In the genomic region with DNA sequence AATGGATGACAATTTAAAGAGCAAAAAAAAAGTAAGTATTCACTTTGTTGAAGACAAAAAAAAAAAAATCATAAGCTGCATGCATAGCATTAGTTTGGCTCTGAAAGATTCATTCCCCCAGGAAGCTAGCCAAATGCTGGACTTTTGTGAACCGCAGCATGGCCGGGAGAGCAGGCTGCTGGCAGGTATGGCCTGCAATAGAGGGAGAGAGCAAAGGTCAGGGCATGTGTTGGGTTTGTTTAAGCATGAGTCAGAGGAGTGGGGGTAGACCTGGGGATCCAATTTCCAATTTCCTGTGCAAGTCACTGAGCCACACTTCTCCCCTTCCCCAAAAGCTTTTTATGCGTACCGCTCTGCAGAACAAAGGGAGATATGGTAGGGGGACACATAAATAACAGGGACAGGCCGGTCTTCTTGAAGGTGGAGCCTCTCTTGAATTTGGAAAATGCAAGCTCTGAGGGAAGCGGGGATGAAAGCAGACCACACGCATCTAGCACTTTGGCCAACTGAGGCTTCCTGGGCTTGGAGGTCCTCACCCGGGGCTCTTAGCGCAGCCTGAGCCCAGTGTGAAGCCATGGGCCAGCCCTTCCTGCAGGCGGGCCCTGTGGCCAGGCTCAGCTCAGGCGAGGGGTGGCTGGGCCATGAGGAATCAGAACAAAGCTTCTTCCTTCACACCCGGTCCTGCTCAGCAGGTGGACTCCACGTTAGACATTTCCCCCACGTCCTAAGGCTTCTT, we compare ENCODE assay signal across 8 cellular contexts.
DNase-seq lines count a peak whose midpoint lies in the region; ATAC-seq and TF ChIP-seq lines count a peak whose summit lies in the region.

No MANE protein-coding gene starts in this region.

- H3K4me3 Mint-ChIP-seq in activated CD4-positive, alpha-beta memory T cell treated with anti-CD3 and anti-CD28 coated beads for 36 hours = no peak overlapping the region
- no peak overlapping the region for H3K4me3 Mint-ChIP-seq in activated CD4-positive, alpha-beta memory T cell treated with anti-CD3 and anti-CD28 coated beads, Interleukin-2, amount 10 ng/mL, durations not matched to agents 7 days and 5 days
- H3K4me3 Mint-ChIP-seq in progenitor cell of endocrine pancreas (ENCODE audit: low read depth) = peak overlapping the region; percentile 42

- no TSS peak for BruUV-seq in Panc1 (replicated peaks; lab: Mats Ljungman, UMichigan)

- peak overlapping the region; percentile 100 for H3K27ac ChIP-seq in Panc1 (ENCODE audit: low read length)

- no peak overlapping the region for H3K4me3 ChIP-seq in Panc1 (ENCODE audit: low read depth in 2 of 2, low read length in 2 of 2)
- no peak overlapping the region for H3K4me3 ChIP-seq in epithelial cell of esophagus (ENCODE audit: low read length)

- POLR2A ChIA-PET in activated CD4-positive, alpha-beta memory T cell treated with anti-CD3 and anti-CD28 coated beads for 36 hours (lab: Charles Lee) = no interaction called here
- POLR2A ChIA-PET in activated CD4-positive, alpha-beta memory T cell treated with anti-CD3 and anti-CD28 coated beads, Interleukin-2, amount 10 ng/mL, durations not matched to agents 7 days and 5 days (lab: Charles Lee) = interaction anchor here (0.8 to 3.5 kb wide), 3 partner anchors 22 to 31 kb away, joined by 3 to 15 read pairs (median 6); no protein-coding TSS in a partner anchor
- POLR2A ChIA-PET in Panc1 (lab: Charles Lee) = interaction anchor here (0.6 to 1.4 kb wide), 9 partner anchors 18 to 357 kb away, joined by 3 to 8 read pairs (median 4); partner anchors contain the start of gene IRF2BP2

- CTCF ChIA-PET in activated CD4-positive, alpha-beta memory T cell treated with anti-CD3 and anti-CD28 coated beads for 36 hours (lab: Charles Lee) = no interaction called here
- CTCF ChIA-PET in activated CD4-positive, alpha-beta memory T cell treated with anti-CD3 and anti-CD28 coated beads, Interleukin-2, amount 10 ng/mL, durations not matched to agents 7 days and 5 days (lab: Charles Lee) = no interaction called here
- CTCF ChIA-PET in Panc1 (lab: Charles Lee) = interaction anchor here (0.8 kb wide), 1 partner anchor 233 kb away, joined by 3 read pairs; no protein-coding TSS in a partner anchor

- H3K4me1 Mint-ChIP-seq in activated CD4-positive, alpha-beta memory T cell treated with anti-CD3 and anti-CD28 coated beads for 36 hours (ENCODE audit: low read depth) = peaks cover 74% of the 10 kb centered on the region
- H3K4me1 Mint-ChIP-seq in activated CD4-positive, alpha-beta memory T cell treated with anti-CD3 and anti-CD28 coated beads, Interleukin-2, amount 10 ng/mL, durations not matched to agents 7 days and 5 days = peaks cover 67% of the 10 kb centered on the region
- H3K4me1 Mint-ChIP-seq in progenitor cell of endocrine pancreas (ENCODE audit: low read depth) = peaks cover 76% of the 10 kb centered on the region

- no peaks in the 10 kb centered on the region for H3K27me3 ChIP-seq in Panc1 (ENCODE audit: control insufficient read depth, insufficient read depth, low read length)

- peaks cover 85% of the 10 kb centered on the region for H3K4me1 ChIP-seq in Panc1 (ENCODE audit: control insufficient read depth, insufficient read depth, low read length)

- intact Hi-C loops in activated CD4-positive, alpha-beta memory T cell treated with anti-CD3 and anti-CD28 coated beads for 36 hours (cut with micrococcal nuclease) = no loop called here
- intact Hi-C loops in Panc1 (cut with micrococcal nuclease; ENCODE audit: unreplicated experiment) (loop anchor here (2.0 to 5.0 kb wide), 2 partner anchors 235 to 341 kb away; no protein-coding TSS in a partner anchor), posterior vena cava (cut with DNase I) (no loop called here)

- no peaks in the 10 kb centered on the region for H3K36me3 ChIP-seq in Panc1 (ENCODE audit: control insufficient read depth, insufficient read depth, low read length)

- no peaks in the 10 kb centered on the region for H3K9me3 ChIP-seq in Panc1 (ENCODE audit: control insufficient read depth, insufficient read depth, low read depth, low read length)

- no peaks in the 10 kb centered on the region for H3K27me3 Mint-ChIP-seq in activated CD4-positive, alpha-beta memory T cell treated with anti-CD3 and anti-CD28 coated beads for 36 hours
- H3K27me3 Mint-ChIP-seq in activated CD4-positive, alpha-beta memory T cell treated with anti-CD3 and anti-CD28 coated beads, Interleukin-2, amount 10 ng/mL, durations not matched to agents 7 days and 5 days = no peaks in the 10 kb centered on the region
- H3K27me3 Mint-ChIP-seq in progenitor cell of endocrine pancreas = no peaks in the 10 kb centered on the region

- ATAC-seq in Panc1 = peak; percentile 85

- peak; percentile 20 for DNase-seq in activated CD4-positive, alpha-beta memory T cell treated with anti-CD3 and anti-CD28 coated beads for 36 hours
- no peak for DNase-seq in activated CD4-positive, alpha-beta memory T cell treated with anti-CD3 and anti-CD28 coated beads, Interleukin-2, amount 10 ng/mL, durations not matched to agents 7 days and 5 days
- DNase-seq in Panc1 (ENCODE audit: low read depth, low spot score) = no peak
- DNase-seq in epithelial cell of esophagus (ENCODE audit: low read depth) = peak; percentile 48
- peak; percentile 39 for DNase-seq in progenitor cell of endocrine pancreas (ENCODE audit: low spot score, unreplicated experiment)
- no peak for DNase-seq in posterior vena cava (ENCODE audit: low spot score)
- no peak for DNase-seq in dedifferentiated amniotic fluid mesenchymal stem cell (ENCODE audit: extremely low spot score)
- DNase-seq in NAMALWA (ENCODE audit: low spot score) = no peak

- no peaks in the 10 kb centered on the region for H3K9me3 Mint-ChIP-seq in activated CD4-positive, alpha-beta memory T cell treated with anti-CD3 and anti-CD28 coated beads for 36 hours
- no peaks in the 10 kb centered on the region for H3K9me3 Mint-ChIP-seq in activated CD4-positive, alpha-beta memory T cell treated with anti-CD3 and anti-CD28 coated beads, Interleukin-2, amount 10 ng/mL, durations not matched to agents 7 days and 5 days
- no peaks in the 10 kb centered on the region for H3K9me3 Mint-ChIP-seq in progenitor cell of endocrine pancreas (ENCODE audit: low read depth)

- TF ChIP-seq CTCF in Panc1 (IDR thresholded peaks at IDR 0.05) (no peak), epithelial cell of esophagus (IDR thresholded peaks at IDR 0.05; ENCODE audit: insufficient read depth, low read depth, low read length, missing control alignments) (no peak), progenitor cell of endocrine pancreas (IDR thresholded peaks at IDR 0.05; ENCODE audit: unreplicated experiment) (no peak)

- peak overlapping the region; percentile 7 for H3K27ac Mint-ChIP-seq in activated CD4-positive, alpha-beta memory T cell treated with anti-CD3 and anti-CD28 coated beads for 36 hours
- no peak overlapping the region for H3K27ac Mint-ChIP-seq in activated CD4-positive, alpha-beta memory T cell treated with anti-CD3 and anti-CD28 coated beads, Interleukin-2, amount 10 ng/mL, durations not matched to agents 7 days and 5 days
- H3K27ac Mint-ChIP-seq in progenitor cell of endocrine pancreas = peak overlapping the region; percentile 98

- in situ Hi-C loops in Panc1 (cut with HindIII; ENCODE audit: low pct_unique_long_range_greater_than_20kb, low sequenced_read_pairs) = loop anchor here (10.0 to 25.0 kb wide), 2 partner anchors 117 to 345 kb away; partner anchors contain the start of gene IRF2BP2

- peaks cover 2% of the 10 kb centered on the region for H3K36me3 Mint-ChIP-seq in activated CD4-positive, alpha-beta memory T cell treated with anti-CD3 and anti-CD28 coated beads for 36 hours
- H3K36me3 Mint-ChIP-seq in activated CD4-positive, alpha-beta memory T cell treated with anti-CD3 and anti-CD28 coated beads, Interleukin-2, amount 10 ng/mL, durations not matched to agents 7 days and 5 days (ENCODE audit: low read depth) = no peaks in the 10 kb centered on the region
- no peaks in the 10 kb centered on the region for H3K36me3 Mint-ChIP-seq in progenitor cell of endocrine pancreas (ENCODE audit: insufficient read depth)

Comparison
In these comparisons a context has a peak if more than half of its experiments do, and no peak if none do; other contexts are left out.
1. DNase-seq: peak in activated CD4-positive, alpha-beta memory T cell treated with anti-CD3 and anti-CD28 coated beads for 36 hours (single experiment), epithelial cell of esophagus (single experiment) and progenitor cell of endocrine pancreas (single experiment); none in activated CD4-positive, alpha-beta memory T cell treated with anti-CD3 and anti-CD28 coated beads, Interleukin-2, amount 10 ng/mL, durations not matched to agents 7 days and 5 days (single experiment), Panc1 (single experiment), posterior vena cava (single experiment), dedifferentiated amniotic fluid mesenchymal stem cell (single experiment) and NAMALWA (single experiment).